Comparison of ENCODE assay signal across 32 cellular contexts in genomic region chr12:39638840-39639239, GRCh38. TPM values are rescaled to one million over a fixed set of nuclear protein-coding genes. Genes with fewer than 3 reads are reported as not detected.
"Had no signal": no experiment of that assay in that cellular context is flagged by ENCODE, and none has a peak within 500 bp of the region (broad histone marks: within the 10 kb centered on the region; RNA-seq: fewer than 3 reads in every experiment).

No MANE protein-coding gene starts in this region.

- DNase-seq: Kasumi-1, MG63, NCI-H1048, NCI-H1092 treated with DMSO at 0.1 percent for 48 hours, NCI-H1417, NCI-H1436, NCI-H146, NCI-H1694, NCI-H187, NCI-H1930, NCI-H2029 treated with DMSO at 0.1 percent for 48 hours, NCI-H2081 treated with DMSO at 0.1 percent for 48 hours, NCI-H2107, NCI-H2171, NCI-H2227 treated with DMSO at 0.1 percent for 48 hours, NCI-H345, NCI-H510A treated with DMSO at 0.1 percent for 48 hours, NCI-H524 treated with DMSO at 0.1 percent for 48 hours, NCI-H526 treated with DMSO at 0.1 percent for 48 hours, NCI-H774, PC-9, SHP77, SIG-M5, SJCRH30, T-cell had no signal

- H3K27me3 Mint-ChIP-seq: T-cell had no signal

- H3K4me3 Mint-ChIP-seq: T-cell had no signal

- H3K4me1 ChIP-seq: SJCRH30 had no signal

- H3K27ac Mint-ChIP-seq: T-cell had no signal

- FAIRE-seq: RCC 7860 had no signal

- H3K27me3 ChIP-seq: MG63, SJCRH30 had no signal

- H3K36me3 ChIP-seq: MG63, SJCRH30 had no signal

- H2AFZ ChIP-seq: PC-9 had no signal

- H3K4me3 ChIP-seq: MG63, PC-9, SJCRH30, SK-N-MC had no signal

- H3K36me3 Mint-ChIP-seq: T-cell had no signal

- ATAC-seq: Panc1, SK-N-SH treated with all-trans-retinoic acid at 6 μM for 48 hours, T-cell had no signal

- H3K4me1 Mint-ChIP-seq: T-cell had no signal

- H3K4me2 ChIP-seq: PC-9 had no signal

- H3K9me3 ChIP-seq: MG63, SJCRH30 had no signal

- H3K9me3 Mint-ChIP-seq: T-cell had no signal

- H3K27ac ChIP-seq: PC-9, RWPE1, SJCRH30, SK-N-MC had no signal

RNA-seq across cellular contexts. Expression of gene ABCD2, which starts 19.2 kb away (rescaled TPM):
- total RNA-seq: M059J, NCI-H460, PC-9 had no signal
